In the genomic region with DNA sequence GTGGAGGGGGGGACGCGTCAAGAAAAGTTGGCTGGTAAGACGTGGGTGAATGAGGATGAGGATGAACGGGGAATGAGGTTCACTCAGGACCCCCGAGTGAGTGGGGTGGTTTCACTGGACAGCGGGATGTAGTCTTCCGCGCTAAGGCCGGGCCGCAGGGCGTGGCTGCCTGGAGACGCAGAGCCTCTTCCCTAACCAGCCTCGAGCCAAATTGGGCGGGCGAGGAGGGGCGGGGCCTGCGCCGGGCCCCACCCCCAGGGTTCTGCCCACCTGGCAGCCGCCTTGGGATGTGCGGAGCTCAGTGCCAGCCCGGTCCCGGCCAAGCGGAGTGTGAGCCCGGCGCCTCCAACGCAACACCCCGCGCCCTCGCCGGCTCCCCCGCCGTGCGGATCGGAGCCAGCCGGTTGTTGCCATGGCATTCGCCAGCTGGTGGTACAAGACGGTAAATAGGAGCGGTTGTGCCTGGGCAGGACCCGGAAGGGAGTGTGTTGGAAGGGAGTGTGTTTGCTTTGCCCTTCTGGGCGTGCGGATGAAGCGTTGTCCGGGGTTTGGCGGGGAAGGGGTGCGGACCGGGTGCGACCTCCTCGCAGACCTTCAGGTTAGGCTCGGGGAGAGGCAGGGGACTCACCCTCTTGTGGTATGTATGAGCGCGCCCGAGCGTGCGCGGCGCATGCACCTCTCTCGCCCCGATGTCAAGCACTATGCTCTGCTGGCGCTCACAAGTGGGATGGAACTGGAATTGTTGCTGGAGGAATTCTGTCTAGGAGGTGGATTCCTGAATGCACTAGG, we compare ENCODE assay signal across 1 cellular context.
TF ChIP-seq lines count a peak whose summit lies in the region.

No MANE protein-coding gene starts in this region.

TF ChIP-seq in HEK293, 187 proteins besides CTCF, POLR2A, EP300 and RAD21 (continued from another document and continues in another):
- peak; percentile 73; the same call in 1 of the 2 replicates for TF ChIP-seq ZBTB17 (tag by site-specific recombination; IDR thresholded peaks at IDR 0.05)
- TF ChIP-seq, protein P1, sequence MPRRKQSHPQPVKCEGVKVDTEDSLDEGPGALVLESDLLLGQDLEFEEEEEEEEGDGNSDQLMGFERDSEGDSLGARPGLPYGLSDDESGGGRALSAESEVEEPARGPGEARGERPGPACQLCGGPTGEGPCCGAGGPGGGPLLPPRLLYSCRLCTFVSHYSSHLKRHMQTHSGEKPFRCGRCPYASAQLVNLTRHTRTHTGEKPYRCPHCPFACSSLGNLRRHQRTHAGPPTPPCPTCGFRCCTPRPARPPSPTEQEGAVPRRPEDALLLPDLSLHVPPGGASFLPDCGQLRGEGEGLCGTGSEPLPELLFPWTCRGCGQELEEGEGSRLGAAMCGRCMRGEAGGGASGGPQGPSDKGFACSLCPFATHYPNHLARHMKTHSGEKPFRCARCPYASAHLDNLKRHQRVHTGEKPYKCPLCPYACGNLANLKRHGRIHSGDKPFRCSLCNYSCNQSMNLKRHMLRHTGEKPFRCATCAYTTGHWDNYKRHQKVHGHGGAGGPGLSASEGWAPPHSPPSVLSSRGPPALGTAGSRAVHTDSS (tag by site-specific recombination; IDR thresholded peaks at IDR 0.05), result peak; percentile 44; the same call in 1 of the 2 replicates
- TF ChIP-seq ZNF529 (tag by site-specific recombination; IDR thresholded peaks at IDR 0.05; ENCODE audit: insufficient replicate concordance), result no peak
- TF ChIP-seq MZF1 (tag by site-specific recombination; IDR thresholded peaks at IDR 0.05; ENCODE audit: borderline replicate concordance), result no peak
- TF ChIP-seq ZNF610 (tag by site-specific recombination; IDR thresholded peaks at IDR 0.05; ENCODE audit: borderline replicate concordance), result peak; percentile 74; the same call in 1 of the 2 replicates
- TF ChIP-seq GLIS2 (tag by site-specific recombination; IDR thresholded peaks at IDR 0.05), result peak; percentile 82
- TF ChIP-seq, protein P2, sequence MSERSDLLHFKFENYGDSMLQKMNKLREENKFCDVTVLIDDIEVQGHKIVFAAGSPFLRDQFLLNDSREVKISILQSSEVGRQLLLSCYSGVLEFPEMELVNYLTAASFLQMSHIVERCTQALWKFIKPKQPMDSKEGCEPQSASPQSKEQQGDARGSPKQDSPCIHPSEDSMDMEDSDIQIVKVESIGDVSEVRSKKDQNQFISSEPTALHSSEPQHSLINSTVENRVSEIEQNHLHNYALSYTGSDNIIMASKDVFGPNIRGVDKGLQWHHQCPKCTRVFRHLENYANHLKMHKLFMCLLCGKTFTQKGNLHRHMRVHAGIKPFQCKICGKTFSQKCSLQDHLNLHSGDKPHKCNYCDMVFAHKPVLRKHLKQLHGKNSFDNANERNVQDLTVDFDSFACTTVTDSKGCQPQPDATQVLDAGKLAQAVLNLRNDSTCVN (tag by site-specific recombination; optimal IDR thresholded peaks at IDR 0.05), result peak; percentile 87
- TF ChIP-seq ZNF664 (tag by site-specific recombination; IDR thresholded peaks at IDR 0.05), result no peak
- peak; percentile 88 for TF ChIP-seq SP2 (tag by site-specific recombination; IDR thresholded peaks at IDR 0.05)
- TF ChIP-seq ZNF202 (tag by site-specific recombination; IDR thresholded peaks at IDR 0.05; ENCODE audit: borderline replicate concordance), result no peak
- TF ChIP-seq ZNF777 (tag by site-specific recombination; IDR thresholded peaks at IDR 0.05; ENCODE audit: borderline replicate concordance), result peak; percentile 86
- TF ChIP-seq, protein P3, sequence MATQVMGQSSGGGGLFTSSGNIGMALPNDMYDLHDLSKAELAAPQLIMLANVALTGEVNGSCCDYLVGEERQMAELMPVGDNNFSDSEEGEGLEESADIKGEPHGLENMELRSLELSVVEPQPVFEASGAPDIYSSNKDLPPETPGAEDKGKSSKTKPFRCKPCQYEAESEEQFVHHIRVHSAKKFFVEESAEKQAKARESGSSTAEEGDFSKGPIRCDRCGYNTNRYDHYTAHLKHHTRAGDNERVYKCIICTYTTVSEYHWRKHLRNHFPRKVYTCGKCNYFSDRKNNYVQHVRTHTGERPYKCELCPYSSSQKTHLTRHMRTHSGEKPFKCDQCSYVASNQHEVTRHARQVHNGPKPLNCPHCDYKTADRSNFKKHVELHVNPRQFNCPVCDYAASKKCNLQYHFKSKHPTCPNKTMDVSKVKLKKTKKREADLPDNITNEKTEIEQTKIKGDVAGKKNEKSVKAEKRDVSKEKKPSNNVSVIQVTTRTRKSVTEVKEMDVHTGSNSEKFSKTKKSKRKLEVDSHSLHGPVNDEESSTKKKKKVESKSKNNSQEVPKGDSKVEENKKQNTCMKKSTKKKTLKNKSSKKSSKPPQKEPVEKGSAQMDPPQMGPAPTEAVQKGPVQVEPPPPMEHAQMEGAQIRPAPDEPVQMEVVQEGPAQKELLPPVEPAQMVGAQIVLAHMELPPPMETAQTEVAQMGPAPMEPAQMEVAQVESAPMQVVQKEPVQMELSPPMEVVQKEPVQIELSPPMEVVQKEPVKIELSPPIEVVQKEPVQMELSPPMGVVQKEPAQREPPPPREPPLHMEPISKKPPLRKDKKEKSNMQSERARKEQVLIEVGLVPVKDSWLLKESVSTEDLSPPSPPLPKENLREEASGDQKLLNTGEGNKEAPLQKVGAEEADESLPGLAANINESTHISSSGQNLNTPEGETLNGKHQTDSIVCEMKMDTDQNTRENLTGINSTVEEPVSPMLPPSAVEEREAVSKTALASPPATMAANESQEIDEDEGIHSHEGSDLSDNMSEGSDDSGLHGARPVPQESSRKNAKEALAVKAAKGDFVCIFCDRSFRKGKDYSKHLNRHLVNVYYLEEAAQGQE (tag by site-specific recombination; IDR thresholded peaks at IDR 0.05), result peak; percentile 83; the same call in 1 of the 2 replicates
- TF ChIP-seq, protein P4, sequence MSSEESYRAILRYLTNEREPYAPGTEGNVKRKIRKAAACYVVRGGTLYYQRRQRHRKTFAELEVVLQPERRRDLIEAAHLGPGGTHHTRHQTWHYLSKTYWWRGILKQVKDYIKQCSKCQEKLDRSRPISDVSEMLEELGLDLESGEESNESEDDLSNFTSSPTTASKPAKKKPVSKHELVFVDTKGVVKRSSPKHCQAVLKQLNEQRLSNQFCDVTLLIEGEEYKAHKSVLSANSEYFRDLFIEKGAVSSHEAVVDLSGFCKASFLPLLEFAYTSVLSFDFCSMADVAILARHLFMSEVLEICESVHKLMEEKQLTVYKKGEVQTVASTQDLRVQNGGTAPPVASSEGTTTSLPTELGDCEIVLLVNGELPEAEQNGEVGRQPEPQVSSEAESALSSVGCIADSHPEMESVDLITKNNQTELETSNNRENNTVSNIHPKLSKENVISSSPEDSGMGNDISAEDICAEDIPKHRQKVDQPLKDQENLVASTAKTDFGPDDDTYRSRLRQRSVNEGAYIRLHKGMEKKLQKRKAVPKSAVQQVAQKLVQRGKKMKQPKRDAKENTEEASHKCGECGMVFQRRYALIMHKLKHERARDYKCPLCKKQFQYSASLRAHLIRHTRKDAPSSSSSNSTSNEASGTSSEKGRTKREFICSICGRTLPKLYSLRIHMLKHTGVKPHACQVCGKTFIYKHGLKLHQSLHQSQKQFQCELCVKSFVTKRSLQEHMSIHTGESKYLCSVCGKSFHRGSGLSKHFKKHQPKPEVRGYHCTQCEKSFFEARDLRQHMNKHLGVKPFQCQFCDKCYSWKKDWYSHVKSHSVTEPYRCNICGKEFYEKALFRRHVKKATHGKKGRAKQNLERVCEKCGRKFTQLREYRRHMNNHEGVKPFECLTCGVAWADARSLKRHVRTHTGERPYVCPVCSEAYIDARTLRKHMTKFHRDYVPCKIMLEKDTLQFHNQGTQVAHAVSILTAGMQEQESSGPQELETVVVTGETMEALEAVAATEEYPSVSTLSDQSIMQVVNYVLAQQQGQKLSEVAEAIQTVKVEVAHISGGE (tag by site-specific recombination; conservative IDR thresholded peaks at IDR 0.05; ENCODE audit: low read depth), result peak; percentile 60
- peak; percentile 98 for TF ChIP-seq KLF9 (tag by site-specific recombination; IDR thresholded peaks at IDR 0.05; ENCODE audit: low read depth)
- TF ChIP-seq, protein P5, sequence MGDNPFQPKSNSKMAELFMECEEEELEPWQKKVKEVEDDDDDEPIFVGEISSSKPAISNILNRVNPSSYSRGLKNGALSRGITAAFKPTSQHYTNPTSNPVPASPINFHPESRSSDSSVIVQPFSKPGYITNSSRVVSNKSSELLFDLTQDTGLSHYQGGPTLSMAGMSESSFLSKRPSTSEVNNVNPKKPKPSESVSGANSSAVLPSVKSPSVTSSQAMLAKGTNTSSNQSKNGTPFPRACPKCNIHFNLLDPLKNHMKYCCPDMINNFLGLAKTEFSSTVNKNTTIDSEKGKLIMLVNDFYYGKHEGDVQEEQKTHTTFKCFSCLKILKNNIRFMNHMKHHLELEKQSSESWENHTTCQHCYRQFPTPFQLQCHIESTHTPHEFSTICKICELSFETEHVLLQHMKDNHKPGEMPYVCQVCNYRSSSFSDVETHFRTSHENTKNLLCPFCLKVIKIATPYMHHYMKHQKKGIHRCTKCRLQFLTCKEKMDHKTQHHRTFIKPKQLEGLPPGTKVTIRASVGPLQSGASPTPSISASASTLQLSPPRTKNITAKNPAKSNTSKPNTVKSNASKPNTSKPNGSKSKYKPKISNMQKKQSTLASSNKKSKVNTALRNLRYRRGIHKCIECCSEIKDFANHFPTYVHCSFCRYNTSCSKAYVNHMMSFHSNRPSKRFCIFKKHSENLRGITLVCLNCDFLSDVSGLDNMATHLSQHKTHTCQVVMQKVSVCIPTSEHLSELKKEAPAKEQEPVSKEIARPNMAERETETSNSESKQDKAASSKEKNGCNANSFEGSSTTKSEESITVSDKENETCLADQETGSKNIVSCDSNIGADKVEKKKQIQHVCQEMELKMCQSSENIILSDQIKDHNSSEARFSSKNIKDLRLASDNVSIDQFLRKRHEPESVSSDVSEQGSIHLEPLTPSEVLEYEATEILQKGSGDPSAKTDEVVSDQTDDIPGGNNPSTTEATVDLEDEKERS (tag by site-specific recombination; IDR thresholded peaks at IDR 0.05), result no peak
- no peak for TF ChIP-seq ZNF37A (tag by site-specific recombination; IDR thresholded peaks at IDR 0.05)
- TF ChIP-seq ZNF2 (tag by site-specific recombination; IDR thresholded peaks at IDR 0.05), result peak; percentile 65
- TF ChIP-seq, protein P6, sequence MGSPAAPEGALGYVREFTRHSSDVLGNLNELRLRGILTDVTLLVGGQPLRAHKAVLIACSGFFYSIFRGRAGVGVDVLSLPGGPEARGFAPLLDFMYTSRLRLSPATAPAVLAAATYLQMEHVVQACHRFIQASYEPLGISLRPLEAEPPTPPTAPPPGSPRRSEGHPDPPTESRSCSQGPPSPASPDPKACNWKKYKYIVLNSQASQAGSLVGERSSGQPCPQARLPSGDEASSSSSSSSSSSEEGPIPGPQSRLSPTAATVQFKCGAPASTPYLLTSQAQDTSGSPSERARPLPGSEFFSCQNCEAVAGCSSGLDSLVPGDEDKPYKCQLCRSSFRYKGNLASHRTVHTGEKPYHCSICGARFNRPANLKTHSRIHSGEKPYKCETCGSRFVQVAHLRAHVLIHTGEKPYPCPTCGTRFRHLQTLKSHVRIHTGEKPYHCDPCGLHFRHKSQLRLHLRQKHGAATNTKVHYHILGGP (tag by site-specific recombination; IDR thresholded peaks at IDR 0.05), result no peak
- peak; percentile 63; the same call in 1 of the 2 replicates for TF ChIP-seq HOXD13 (CRISPR knock-in tag; IDR thresholded peaks at IDR 0.05; ENCODE audit: borderline replicate concordance)
- peak; percentile 73; the same call in 1 of the 2 replicates for TF ChIP-seq BCL11A (tag by site-specific recombination; IDR thresholded peaks at IDR 0.05; ENCODE audit: low read depth)
- peak; percentile 54; the same call in 1 of the 2 replicates for TF ChIP-seq ZBTB7A (tag by site-specific recombination; IDR thresholded peaks at IDR 0.05; ENCODE audit: low read depth)
- TF ChIP-seq EGR2 (tag by site-specific recombination; IDR thresholded peaks at IDR 0.05; ENCODE audit: low read depth), result peak; percentile 61
- peak; percentile 6 for TF ChIP-seq ZFP37 (tag by site-specific recombination; IDR thresholded peaks at IDR 0.05)
- peak; percentile 31 for TF ChIP-seq ZNF366 (tag by site-specific recombination; conservative IDR thresholded peaks at IDR 0.05)
- TF ChIP-seq ZNF324 (tag by site-specific recombination; IDR thresholded peaks at IDR 0.05), result 0 out of 2 replicates have a peak, but pooled peaks have one; percentile 15
- no peak for TF ChIP-seq ZNF514 (tag by site-specific recombination; IDR thresholded peaks at IDR 0.05)
- TF ChIP-seq, protein P7, sequence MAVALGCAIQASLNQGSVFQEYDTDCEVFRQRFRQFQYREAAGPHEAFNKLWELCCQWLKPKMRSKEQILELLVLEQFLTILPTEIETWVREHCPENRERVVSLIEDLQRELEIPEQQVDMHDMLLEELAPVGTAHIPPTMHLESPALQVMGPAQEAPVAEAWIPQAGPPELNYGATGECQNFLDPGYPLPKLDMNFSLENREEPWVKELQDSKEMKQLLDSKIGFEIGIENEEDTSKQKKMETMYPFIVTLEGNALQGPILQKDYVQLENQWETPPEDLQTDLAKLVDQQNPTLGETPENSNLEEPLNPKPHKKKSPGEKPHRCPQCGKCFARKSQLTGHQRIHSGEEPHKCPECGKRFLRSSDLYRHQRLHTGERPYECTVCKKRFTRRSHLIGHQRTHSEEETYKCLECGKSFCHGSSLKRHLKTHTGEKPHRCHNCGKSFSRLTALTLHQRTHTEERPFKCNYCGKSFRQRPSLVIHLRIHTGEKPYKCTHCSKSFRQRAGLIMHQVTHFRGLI (tag by site-specific recombination; IDR thresholded peaks at IDR 0.05), result peak; percentile 63; the same call in 1 of the 2 replicates
- TF ChIP-seq BCL11B (tag by site-specific recombination; IDR thresholded peaks at IDR 0.05; ENCODE audit: low read depth), result peak; percentile 82; the same call in 1 of the 2 replicates
- TF ChIP-seq, protein P8, sequence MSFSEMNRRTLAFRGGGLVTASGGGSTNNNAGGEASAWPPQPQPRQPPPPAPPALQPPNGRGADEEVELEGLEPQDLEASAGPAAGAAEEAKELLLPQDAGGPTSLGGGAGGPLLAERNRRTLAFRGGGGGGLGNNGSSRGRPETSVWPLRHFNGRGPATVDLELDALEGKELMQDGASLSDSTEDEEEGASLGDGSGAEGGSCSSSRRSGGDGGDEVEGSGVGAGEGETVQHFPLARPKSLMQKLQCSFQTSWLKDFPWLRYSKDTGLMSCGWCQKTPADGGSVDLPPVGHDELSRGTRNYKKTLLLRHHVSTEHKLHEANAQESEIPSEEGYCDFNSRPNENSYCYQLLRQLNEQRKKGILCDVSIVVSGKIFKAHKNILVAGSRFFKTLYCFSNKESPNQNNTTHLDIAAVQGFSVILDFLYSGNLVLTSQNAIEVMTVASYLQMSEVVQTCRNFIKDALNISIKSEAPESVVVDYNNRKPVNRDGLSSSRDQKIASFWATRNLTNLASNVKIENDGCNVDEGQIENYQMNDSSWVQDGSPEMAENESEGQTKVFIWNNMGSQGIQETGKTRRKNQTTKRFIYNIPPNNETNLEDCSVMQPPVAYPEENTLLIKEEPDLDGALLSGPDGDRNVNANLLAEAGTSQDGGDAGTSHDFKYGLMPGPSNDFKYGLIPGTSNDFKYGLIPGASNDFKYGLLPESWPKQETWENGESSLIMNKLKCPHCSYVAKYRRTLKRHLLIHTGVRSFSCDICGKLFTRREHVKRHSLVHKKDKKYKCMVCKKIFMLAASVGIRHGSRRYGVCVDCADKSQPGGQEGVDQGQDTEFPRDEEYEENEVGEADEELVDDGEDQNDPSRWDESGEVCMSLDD (tag by site-specific recombination; IDR thresholded peaks at IDR 0.05), result peak; percentile 89; the same call in 1 of the 2 replicates
- TF ChIP-seq SCRT1 (tag by site-specific recombination; IDR thresholded peaks at IDR 0.05; ENCODE audit: borderline replicate concordance), result peak; percentile 65
- peak; percentile 31; the same call in 1 of the 2 replicates for TF ChIP-seq ZNF394 (tag by site-specific recombination; IDR thresholded peaks at IDR 0.05; ENCODE audit: borderline replicate concordance)
